11 cellular contexts compared by ENCODE assay signal in the genomic region with DNA sequence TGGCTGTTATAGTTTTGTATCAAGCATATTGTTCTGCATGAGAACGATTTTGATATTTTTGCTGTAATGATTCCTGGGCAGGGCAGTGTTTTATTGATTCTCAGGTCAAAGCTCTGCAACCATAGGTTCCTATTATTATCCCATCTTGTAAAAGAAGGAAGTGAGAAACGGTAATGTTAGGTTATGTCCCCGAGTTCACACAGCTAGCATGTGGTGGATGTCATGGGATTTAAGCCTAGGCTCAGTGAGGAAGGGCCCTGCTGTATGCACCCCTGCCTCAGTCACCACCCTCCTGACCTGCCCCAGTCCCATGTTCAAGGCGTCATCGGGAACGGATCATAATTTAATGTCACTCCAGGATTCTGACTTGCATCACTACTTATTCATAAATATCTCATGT. TPM values are rescaled to one million over a fixed set of nuclear protein-coding genes. Genes with fewer than 3 reads are reported as not detected.
DNase-seq lines count a peak whose midpoint lies in the region; ATAC-seq and TF ChIP-seq lines count a peak whose summit lies in the region.
"Had no signal": no experiment of that assay in that cellular context is flagged by ENCODE, and none has a peak within 500 bp of the region (broad histone marks: within the 10 kb centered on the region; RNA-seq: fewer than 3 reads in every experiment).

No MANE protein-coding gene starts in this region.

- peaks cover 6% of the 10 kb centered on the region for H3K4me1 Mint-ChIP-seq in activated naive CD4-positive, alpha-beta T cell treated with anti-CD3 and anti-CD28 coated beads, Interleukin-2, amount 10 ng/mL, durations not matched to agents 7 days and 5 days
- H3K4me1 Mint-ChIP-seq in osteocyte (ENCODE audit: unreplicated experiment) = peaks cover 2% of the 10 kb centered on the region

- peaks cover 49% of the 10 kb centered on the region for H3K36me3 Mint-ChIP-seq in activated naive CD4-positive, alpha-beta T cell treated with anti-CD3 and anti-CD28 coated beads, Interleukin-2, amount 10 ng/mL, durations not matched to agents 7 days and 5 days
- H3K36me3 Mint-ChIP-seq in activated naive CD4-positive, alpha-beta T cell treated with anti-CD3 and anti-CD28 coated beads, Interleukin-2, amount 50 U/mL, for 72 hours = peaks cover 13 to 17% of the 10 kb centered on the region in 2 donors
- peaks cover 40% of the 10 kb centered on the region for H3K36me3 Mint-ChIP-seq in osteocyte (ENCODE audit: unreplicated experiment)

- no peak overlapping the region for H3K27ac ChIP-seq in substantia nigra (ENCODE audit: low read depth, low read length, poor library complexity, severe bottlenecking)
- H3K27ac ChIP-seq: tibial nerve had no signal

- DNase-seq in activated naive CD4-positive, alpha-beta T cell treated with anti-CD3 and anti-CD28 coated beads, Interleukin-2, amount 10 ng/mL, durations not matched to agents 7 days and 5 days = no peak
- no peak for DNase-seq in activated naive CD4-positive, alpha-beta T cell treated with anti-CD3 and anti-CD28 coated beads, Interleukin-2, amount 50 U/mL, for 72 hours (ENCODE audit: low spot score in 2 of 2)
- DNase-seq in substantia nigra (lab: John Stamatoyannopoulos, UW) = no peak
- DNase-seq in omental fat pad (ENCODE audit: low spot score) = no peak
- DNase-seq in osteocyte (ENCODE audit: extremely low spot score, unreplicated experiment) = no peak
- DNase-seq in ACHN = no peak
- DNase-seq: activated gamma-delta T cell treated with Interleukin-2 at 50 U/mL for 16 hours had no signal

- CTCF ChIA-PET in activated naive CD4-positive, alpha-beta T cell treated with anti-CD3 and anti-CD28 coated beads, Interleukin-2, amount 10 ng/mL, durations not matched to agents 7 days and 5 days (lab: Charles Lee) = no interaction called here

- ATAC-seq in activated naive CD4-positive, alpha-beta T cell treated with anti-CD3 and anti-CD28 coated beads, Interleukin-2, amount 50 U/mL, for 72 hours = no peak
- ATAC-seq in HG02763 (IDR thresholded peaks at IDR 0.05; ENCODE audit: unreplicated experiment) = peak; percentile 97
- ATAC-seq in HG03565 (IDR thresholded peaks at IDR 0.05; ENCODE audit: unreplicated experiment) = peak; percentile 97
- no peak for ATAC-seq in omental fat pad (ENCODE audit: low FRiP score)

- H3K9me3 Mint-ChIP-seq in activated naive CD4-positive, alpha-beta T cell treated with anti-CD3 and anti-CD28 coated beads, Interleukin-2, amount 10 ng/mL, durations not matched to agents 7 days and 5 days = no peaks in the 10 kb centered on the region
- no peaks in the 10 kb centered on the region for H3K9me3 Mint-ChIP-seq in activated naive CD4-positive, alpha-beta T cell treated with anti-CD3 and anti-CD28 coated beads, Interleukin-2, amount 50 U/mL, for 72 hours
- H3K9me3 Mint-ChIP-seq in osteocyte (ENCODE audit: unreplicated experiment) = no peaks in the 10 kb centered on the region

- TF ChIP-seq CTCF in omental fat pad (IDR thresholded peaks at IDR 0.05) (no peak), osteocyte (IDR thresholded peaks at IDR 0.05) (no peak)

- in situ Hi-C loops in ACHN (cut with HindIII; ENCODE audit: low pct_ligation_motif_present, low pct_unique_long_range_greater_than_20kb, low sequenced_read_pairs) = no loop called here

- no peak overlapping the region for H3K4me3 Mint-ChIP-seq in activated naive CD4-positive, alpha-beta T cell treated with anti-CD3 and anti-CD28 coated beads, Interleukin-2, amount 10 ng/mL, durations not matched to agents 7 days and 5 days
- no peak overlapping the region for H3K4me3 Mint-ChIP-seq in osteocyte (ENCODE audit: unreplicated experiment)

- H3K27me3 Mint-ChIP-seq in activated naive CD4-positive, alpha-beta T cell treated with anti-CD3 and anti-CD28 coated beads, Interleukin-2, amount 10 ng/mL, durations not matched to agents 7 days and 5 days = no peaks in the 10 kb centered on the region
- H3K27me3 Mint-ChIP-seq in osteocyte (ENCODE audit: unreplicated experiment) = no peaks in the 10 kb centered on the region

- H3K27ac Mint-ChIP-seq in activated naive CD4-positive, alpha-beta T cell treated with anti-CD3 and anti-CD28 coated beads, Interleukin-2, amount 10 ng/mL, durations not matched to agents 7 days and 5 days = peak overlapping the region; percentile 28
- H3K27ac Mint-ChIP-seq in activated naive CD4-positive, alpha-beta T cell treated with anti-CD3 and anti-CD28 coated beads, Interleukin-2, amount 50 U/mL, for 72 hours = no peak overlapping the region
- H3K27ac Mint-ChIP-seq in osteocyte (ENCODE audit: unreplicated experiment) = no peak overlapping the region

RNA-seq across cellular contexts. Expression of a gene that starts 10.7 kb away (rescaled TPM):
- 100 to 1,000 TPM; 129 to 130 TPM for total RNA-seq in activated naive CD4-positive, alpha-beta T cell treated with anti-CD3 and anti-CD28 coated beads, Interleukin-2, amount 50 U/mL, for 72 hours
- total RNA-seq in omental fat pad = 10 to 100 TPM; 62.3 to 69.0 (median 65.3) TPM
- total RNA-seq in osteocyte = 81.4 and 82.9 TPM in 2 replicates

RNA-seq across cellular contexts. Expression of a gene that starts 11.6 kb away (rescaled TPM):
- 10 to 100 TPM; 16.5 to 22.6 TPM for total RNA-seq in activated naive CD4-positive, alpha-beta T cell treated with anti-CD3 and anti-CD28 coated beads, Interleukin-2, amount 50 U/mL, for 72 hours
- total RNA-seq in omental fat pad = 10 to 100 TPM; 23.9 to 41.9 (median 32.0) TPM
- 50.2 and 55.5 TPM in 2 replicates for total RNA-seq in osteocyte

RNA-seq across cellular contexts. Expression of a gene that starts 12.4 kb away (rescaled TPM):
- under 1 TPM in 1 of 2 donors, not detected in 1; 0.95 TPM for total RNA-seq in activated naive CD4-positive, alpha-beta T cell treated with anti-CD3 and anti-CD28 coated beads, Interleukin-2, amount 50 U/mL, for 72 hours
- total RNA-seq in omental fat pad (10 to 100 TPM in 3 of 4 donors, 1 to 10 TPM in 1; 4.8 to 45.6 (median 17.0) TPM), osteocyte (50.0 and 52.9 TPM in 2 replicates)
- total RNA-seq: A172 had no signal

Comparison
In these comparisons a context has a peak if more than half of its experiments do, and no peak if none do; other contexts are left out.
1. ATAC-seq: peak in HG02763 (single experiment) and HG03565 (single experiment); none in activated naive CD4-positive, alpha-beta T cell treated with anti-CD3 and anti-CD28 coated beads, Interleukin-2, amount 50 U/mL, for 72 hours (0 of 2) and omental fat pad (single experiment).